18 cellular contexts compared by ENCODE assay signal in genomic region chr17:34725740-34726139, GRCh38.
A peak's percentile ranks its signal among the peaks of the same experiment; 100 is the strongest.
DNase-seq lines count a peak whose midpoint lies in the region; ATAC-seq and TF ChIP-seq lines count a peak whose summit lies in the region.
"Had no signal": no experiment of that assay in that cellular context is flagged by ENCODE, and none has a peak within 500 bp of the region (broad histone marks: within the 10 kb centered on the region; RNA-seq: fewer than 3 reads in every experiment).

No MANE protein-coding gene starts in this region.

- H3K4me1 ChIP-seq in colonic mucosa = no peaks in the 10 kb centered on the region
- H3K4me1 ChIP-seq: BE2C had no signal

- in situ Hi-C loops in G401 (cut with HindIII; ENCODE audit: low sequenced_read_pairs) = no loop called here

- DNase-seq in SIG-M5 treated with dmso at 0.1 percent for 504 hours (lab: John Stamatoyannopoulos, UW; ENCODE audit: unreplicated experiment) (peak; percentile 10), SIG-M5 (lab: John Stamatoyannopoulos, UW) (no peak), RPMI7951 (ENCODE audit: low read depth) (peak; percentile 18), islet precursor cell (peak; percentile 37), G401 (ENCODE audit: low spot score) (no peak), colonic mucosa (no peak)
- DNase-seq: BE2C, HCEC 1CT, NCI-H2081 treated with DMSO at 0.1 percent for 48 hours, NCI-H2227 treated with DMSO at 0.1 percent for 48 hours, NCI-H510A, NCI-H748 treated with DMSO at 0.1 percent for 48 hours, OCI-M1 had no signal

- no peaks in the 10 kb centered on the region for H3K27me3 ChIP-seq in colonic mucosa
- H3K27me3 ChIP-seq: BE2C had no signal

- H3K36me3 ChIP-seq in colonic mucosa = no peaks in the 10 kb centered on the region
- H3K36me3 ChIP-seq: BE2C had no signal

- H3K9me3 ChIP-seq in colonic mucosa = no peaks in the 10 kb centered on the region
- H3K9me3 ChIP-seq: BE2C had no signal

- no peak overlapping the region for H3K9ac ChIP-seq in colonic mucosa (ENCODE audit: low read depth in 2 of 2, low read length in 2 of 2)
- H3K9ac ChIP-seq: KMS-11 had no signal

- no peak for ATAC-seq in HG02970 (IDR thresholded peaks at IDR 0.05; ENCODE audit: low FRiP score, unreplicated experiment)
- ATAC-seq: GM12878, Right ventricle myocardium inferior had no signal

- intact Hi-C loops in colonic mucosa (cut with DNase I) = no loop called here

- H3K4me3 ChIP-seq in colonic mucosa = no peak overlapping the region
- H3K4me3 ChIP-seq: GM12878, GM23338 had no signal

- no peak overlapping the region for H3K27ac ChIP-seq in colonic mucosa
- H3K27ac ChIP-seq: KMS-11 had no signal

- TF ChIP-seq CTCF in colonic mucosa (IDR thresholded peaks at IDR 0.05) = no peak

Comparison
In these comparisons a context has a peak if more than half of its experiments do, and no peak if none do; other contexts are left out.
1. DNase-seq: peak in SIG-M5 treated with dmso at 0.1 percent for 504 hours (single experiment), RPMI7951 (single experiment) and islet precursor cell (single experiment); none in SIG-M5 (single experiment), G401 (single experiment) and colonic mucosa (single experiment).